In genomic region chr12:56224102-56224701, GRCh38 we compare ENCODE assay signal across 1 cellular context.
A peak's percentile ranks its signal among the peaks of the same experiment; 100 is the strongest.
TF ChIP-seq lines count a peak whose summit lies in the region.

Gene NABP2, plus strand, starts transcription at chr12:56224342. Its CDS starts 515 bp downstream, at chr12:56224857.

TF ChIP-seq in H1, 55 proteins besides CTCF, POLR2A, EP300 and RAD21:
- TF ChIP-seq YY1 (IDR thresholded peaks at IDR 0.05; ENCODE audit: low read depth, low read length) (peak; percentile 19; the same call in 1 of the 2 replicates), SIX5 (IDR thresholded peaks at IDR 0.05; ENCODE audit: low read depth, low read length) (no peak), CHD1 (IDR thresholded peaks at IDR 0.05; ENCODE audit: low read depth, low read length) (no peak), TAF1 (IDR thresholded peaks at IDR 0.05; ENCODE audit: low read depth, low read length) (peak; percentile 44; the same call in 1 of the 2 replicates), SP1 (IDR thresholded peaks at IDR 0.05; ENCODE audit: low read depth, low read length) (peak; percentile 86), CBX5 (IDR thresholded peaks at IDR 0.05; ENCODE audit: low read depth, low read length) (no peak), ASH2L (IDR thresholded peaks at IDR 0.05; ENCODE audit: low read length) (peak; percentile 67), CEBPB (IDR thresholded peaks at IDR 0.05; ENCODE audit: low read depth, low read length) (no peak; the same call in 1 of the 2 replicates), ATF2 (IDR thresholded peaks at IDR 0.05; ENCODE audit: low read length) (no peak), E2F6 (IDR thresholded peaks at IDR 0.05) (peak; percentile 93), MAX (IDR thresholded peaks at IDR 0.05) (peak; percentile 88), JUN (IDR thresholded peaks at IDR 0.05; ENCODE audit: low read depth, low read length) (no peak), CHD2 (IDR thresholded peaks at IDR 0.05; ENCODE audit: low read length) (peak; percentile 75), KDM1A (IDR thresholded peaks at IDR 0.05; ENCODE audit: borderline replicate concordance, low read length) (no peak), RBBP5 (IDR thresholded peaks at IDR 0.05; ENCODE audit: borderline replicate concordance, low read depth, low read length) (no peak; the same call in 1 of the 2 replicates), TAF7 (optimal IDR thresholded peaks at IDR 0.05; ENCODE audit: borderline replicate concordance, low read depth, low read length) (peak; percentile 52), NANOG (IDR thresholded peaks at IDR 0.05; ENCODE audit: insufficient read depth, low read depth, low read length, poor library complexity, severe bottlenecking) (no peak), KDM4A (IDR thresholded peaks at IDR 0.05; ENCODE audit: low read depth, low read length, severe bottlenecking) (peak; percentile 51), SIN3A (conservative IDR thresholded peaks at IDR 0.05 in 1 of 2, IDR thresholded peaks at IDR 0.05 in 1 of 2; ENCODE audit: low read depth in 1 of 2, low read length in 2 of 2) (peak; percentile 26 to 87; a peak in 2 of 4 replicates), SAP30 (IDR thresholded peaks at IDR 0.05; ENCODE audit: insufficient read depth, insufficient replicate concordance, low read length) (no peak), JUND (IDR thresholded peaks at IDR 0.05; ENCODE audit: low read length) (peak; percentile 52; the same call in 1 of the 2 replicates), TEAD4 (IDR thresholded peaks at IDR 0.05; ENCODE audit: low read depth, low read length) (peak; percentile 83; the same call in 1 of the 2 replicates), SP2 (IDR thresholded peaks at IDR 0.05; ENCODE audit: low read length) (peak; percentile 41; the same call in 1 of the 2 replicates), EZH2 (IDR thresholded peaks at IDR 0.05; ENCODE audit: low read depth, low read length, severe bottlenecking) (no peak), FOSL1 (IDR thresholded peaks at IDR 0.05; ENCODE audit: insufficient read depth, low read depth, low read length) (no peak), RFX5 (IDR thresholded peaks at IDR 0.05; ENCODE audit: borderline replicate concordance, low read depth, low read length) (no peak), CREB1 (IDR thresholded peaks at IDR 0.05) (peak; percentile 60), USF2 (IDR thresholded peaks at IDR 0.05; ENCODE audit: low read length) (peak; percentile 33; the same call in 1 of the 2 replicates), MAFK (IDR thresholded peaks at IDR 0.05; ENCODE audit: low read depth, low read length) (no peak), TBP (IDR thresholded peaks at IDR 0.05; ENCODE audit: low read depth, low read length) (peak; percentile 65; the same call in 1 of the 2 replicates), GTF2F1 (IDR thresholded peaks at IDR 0.05; ENCODE audit: borderline replicate concordance, low read depth, low read length) (peak; percentile 48; the same call in 1 of the 2 replicates), KDM5A (IDR thresholded peaks at IDR 0.05; ENCODE audit: low read length) (no peak), GABPA (IDR thresholded peaks at IDR 0.05; ENCODE audit: borderline replicate concordance, insufficient read depth, low read length) (peak; percentile 86; the same call in 1 of the 2 replicates), HDAC2 (IDR thresholded peaks at IDR 0.05; ENCODE audit: borderline replicate concordance in 1 of 2, low read depth in 2 of 2, low read length in 2 of 2) (0 out of 4 replicates have a peak, but pooled peaks of 1 of the 2 experiments have one; percentile 31), PHF8 (conservative IDR thresholded peaks at IDR 0.05; ENCODE audit: low read depth, low read length) (peak; percentile 54; the same call in 1 of the 2 replicates), CTBP2 (IDR thresholded peaks at IDR 0.05; ENCODE audit: borderline replicate concordance, insufficient read depth, insufficient read length, low read length) (peak; percentile 49), RXRA (IDR thresholded peaks at IDR 0.05; ENCODE audit: insufficient read depth, low read depth, low read length) (no peak)
